In the genomic region with DNA sequence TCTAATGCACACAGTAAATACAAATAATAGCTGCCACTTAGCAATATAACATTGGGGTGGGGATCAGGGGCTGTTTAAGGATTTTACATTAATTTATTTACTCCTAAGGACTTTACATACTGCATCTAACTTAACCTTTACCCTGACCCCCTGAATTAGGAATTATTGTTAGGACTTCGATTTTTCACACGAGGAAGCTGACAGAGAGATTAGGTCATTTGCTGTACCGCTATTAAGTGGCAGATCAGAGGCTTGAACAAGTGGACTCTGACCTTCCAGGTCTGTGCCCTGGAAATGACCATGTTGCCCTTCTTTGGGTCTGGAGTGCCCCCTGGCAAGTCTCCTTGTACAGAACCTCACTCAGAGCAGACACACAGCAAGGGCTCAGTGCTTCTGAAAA, we compare ENCODE assay signal across 1 cellular context.
TF ChIP-seq lines count a peak whose summit lies in the region.

No MANE protein-coding gene starts in this region.

TF ChIP-seq in HepG2, 621 proteins besides CTCF, POLR2A, EP300 and RAD21 (continued from another document):
- TF ChIP-seq TBX2 (CRISPR knock-in tag; IDR thresholded peaks at IDR 0.05; ENCODE audit: borderline replicate concordance) (0 out of 2 replicates have a peak, but pooled peaks have one; percentile 47), NR2F6 (IDR thresholded peaks at IDR 0.05) (peak; percentile 83), NR2F6 (CRISPR knock-in tag; IDR thresholded peaks at IDR 0.05) (peak; percentile 54), ARHGAP35 (CRISPR knock-in tag; IDR thresholded peaks at IDR 0.05; ENCODE audit: borderline replicate concordance) (no peak), HMG20B (CRISPR knock-in tag; conservative IDR thresholded peaks at IDR 0.05) (0 out of 2 replicates have a peak, but pooled peaks have one; percentile 16), BCL6 (CRISPR knock-in tag; IDR thresholded peaks at IDR 0.05) (0 out of 2 replicates have a peak, but pooled peaks have one; percentile 30), MTA1 (CRISPR knock-in tag; IDR thresholded peaks at IDR 0.05; ENCODE audit: borderline replicate concordance) (0 out of 2 replicates have a peak, but pooled peaks have one; percentile 6), MAZ (IDR thresholded peaks at IDR 0.05; ENCODE audit: borderline replicate concordance, low read depth, low read length) (no peak), MAZ (CRISPR knock-in tag; IDR thresholded peaks at IDR 0.05; ENCODE audit: low read depth) (peak; percentile 15; the same call in 1 of the 2 replicates), TEAD2 (CRISPR knock-in tag; IDR thresholded peaks at IDR 0.05) (0 out of 2 replicates have a peak, but pooled peaks have one; percentile 20), TCF7 (IDR thresholded peaks at IDR 0.05; ENCODE audit: low read depth) (peak; percentile 50; the same call in 1 of the 2 replicates), GATAD2A (CRISPR knock-in tag; IDR thresholded peaks at IDR 0.05) (peak; percentile 18; the same call in 1 of the 2 replicates), HNF4A (CRISPR knock-in tag; IDR thresholded peaks at IDR 0.05) (peak; percentile 49), SOX13 (IDR thresholded peaks at IDR 0.05) (no peak), SOX13 (CRISPR knock-in tag; conservative IDR thresholded peaks at IDR 0.05 in 1 of 2, IDR thresholded peaks at IDR 0.05 in 1 of 2) (peak in 1 of 2 experiments; percentile 18; a peak in 1 of 4 replicates)
- TF ChIP-seq, protein P1, sequence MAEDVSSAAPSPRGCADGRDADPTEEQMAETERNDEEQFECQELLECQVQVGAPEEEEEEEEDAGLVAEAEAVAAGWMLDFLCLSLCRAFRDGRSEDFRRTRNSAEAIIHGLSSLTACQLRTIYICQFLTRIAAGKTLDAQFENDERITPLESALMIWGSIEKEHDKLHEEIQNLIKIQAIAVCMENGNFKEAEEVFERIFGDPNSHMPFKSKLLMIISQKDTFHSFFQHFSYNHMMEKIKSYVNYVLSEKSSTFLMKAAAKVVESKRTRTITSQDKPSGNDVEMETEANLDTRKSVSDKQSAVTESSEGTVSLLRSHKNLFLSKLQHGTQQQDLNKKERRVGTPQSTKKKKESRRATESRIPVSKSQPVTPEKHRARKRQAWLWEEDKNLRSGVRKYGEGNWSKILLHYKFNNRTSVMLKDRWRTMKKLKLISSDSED (CRISPR knock-in tag; IDR thresholded peaks at IDR 0.05), result no peak
- TF ChIP-seq, protein P2, sequence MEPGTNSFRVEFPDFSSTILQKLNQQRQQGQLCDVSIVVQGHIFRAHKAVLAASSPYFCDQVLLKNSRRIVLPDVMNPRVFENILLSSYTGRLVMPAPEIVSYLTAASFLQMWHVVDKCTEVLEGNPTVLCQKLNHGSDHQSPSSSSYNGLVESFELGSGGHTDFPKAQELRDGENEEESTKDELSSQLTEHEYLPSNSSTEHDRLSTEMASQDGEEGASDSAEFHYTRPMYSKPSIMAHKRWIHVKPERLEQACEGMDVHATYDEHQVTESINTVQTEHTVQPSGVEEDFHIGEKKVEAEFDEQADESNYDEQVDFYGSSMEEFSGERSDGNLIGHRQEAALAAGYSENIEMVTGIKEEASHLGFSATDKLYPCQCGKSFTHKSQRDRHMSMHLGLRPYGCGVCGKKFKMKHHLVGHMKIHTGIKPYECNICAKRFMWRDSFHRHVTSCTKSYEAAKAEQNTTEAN (CRISPR knock-in tag; conservative IDR thresholded peaks at IDR 0.05), result no peak
- TF ChIP-seq, protein P3, sequence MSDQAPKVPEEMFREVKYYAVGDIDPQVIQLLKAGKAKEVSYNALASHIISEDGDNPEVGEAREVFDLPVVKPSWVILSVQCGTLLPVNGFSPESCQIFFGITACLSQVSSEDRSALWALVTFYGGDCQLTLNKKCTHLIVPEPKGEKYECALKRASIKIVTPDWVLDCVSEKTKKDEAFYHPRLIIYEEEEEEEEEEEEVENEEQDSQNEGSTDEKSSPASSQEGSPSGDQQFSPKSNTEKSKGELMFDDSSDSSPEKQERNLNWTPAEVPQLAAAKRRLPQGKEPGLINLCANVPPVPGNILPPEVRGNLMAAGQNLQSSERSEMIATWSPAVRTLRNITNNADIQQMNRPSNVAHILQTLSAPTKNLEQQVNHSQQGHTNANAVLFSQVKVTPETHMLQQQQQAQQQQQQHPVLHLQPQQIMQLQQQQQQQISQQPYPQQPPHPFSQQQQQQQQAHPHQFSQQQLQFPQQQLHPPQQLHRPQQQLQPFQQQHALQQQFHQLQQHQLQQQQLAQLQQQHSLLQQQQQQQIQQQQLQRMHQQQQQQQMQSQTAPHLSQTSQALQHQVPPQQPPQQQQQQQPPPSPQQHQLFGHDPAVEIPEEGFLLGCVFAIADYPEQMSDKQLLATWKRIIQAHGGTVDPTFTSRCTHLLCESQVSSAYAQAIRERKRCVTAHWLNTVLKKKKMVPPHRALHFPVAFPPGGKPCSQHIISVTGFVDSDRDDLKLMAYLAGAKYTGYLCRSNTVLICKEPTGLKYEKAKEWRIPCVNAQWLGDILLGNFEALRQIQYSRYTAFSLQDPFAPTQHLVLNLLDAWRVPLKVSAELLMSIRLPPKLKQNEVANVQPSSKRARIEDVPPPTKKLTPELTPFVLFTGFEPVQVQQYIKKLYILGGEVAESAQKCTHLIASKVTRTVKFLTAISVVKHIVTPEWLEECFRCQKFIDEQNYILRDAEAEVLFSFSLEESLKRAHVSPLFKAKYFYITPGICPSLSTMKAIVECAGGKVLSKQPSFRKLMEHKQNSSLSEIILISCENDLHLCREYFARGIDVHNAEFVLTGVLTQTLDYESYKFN (CRISPR knock-in tag; conservative IDR thresholded peaks at IDR 0.05), result 0 out of 2 replicates have a peak, but pooled peaks have one; percentile 18
- TF ChIP-seq, protein P4, sequence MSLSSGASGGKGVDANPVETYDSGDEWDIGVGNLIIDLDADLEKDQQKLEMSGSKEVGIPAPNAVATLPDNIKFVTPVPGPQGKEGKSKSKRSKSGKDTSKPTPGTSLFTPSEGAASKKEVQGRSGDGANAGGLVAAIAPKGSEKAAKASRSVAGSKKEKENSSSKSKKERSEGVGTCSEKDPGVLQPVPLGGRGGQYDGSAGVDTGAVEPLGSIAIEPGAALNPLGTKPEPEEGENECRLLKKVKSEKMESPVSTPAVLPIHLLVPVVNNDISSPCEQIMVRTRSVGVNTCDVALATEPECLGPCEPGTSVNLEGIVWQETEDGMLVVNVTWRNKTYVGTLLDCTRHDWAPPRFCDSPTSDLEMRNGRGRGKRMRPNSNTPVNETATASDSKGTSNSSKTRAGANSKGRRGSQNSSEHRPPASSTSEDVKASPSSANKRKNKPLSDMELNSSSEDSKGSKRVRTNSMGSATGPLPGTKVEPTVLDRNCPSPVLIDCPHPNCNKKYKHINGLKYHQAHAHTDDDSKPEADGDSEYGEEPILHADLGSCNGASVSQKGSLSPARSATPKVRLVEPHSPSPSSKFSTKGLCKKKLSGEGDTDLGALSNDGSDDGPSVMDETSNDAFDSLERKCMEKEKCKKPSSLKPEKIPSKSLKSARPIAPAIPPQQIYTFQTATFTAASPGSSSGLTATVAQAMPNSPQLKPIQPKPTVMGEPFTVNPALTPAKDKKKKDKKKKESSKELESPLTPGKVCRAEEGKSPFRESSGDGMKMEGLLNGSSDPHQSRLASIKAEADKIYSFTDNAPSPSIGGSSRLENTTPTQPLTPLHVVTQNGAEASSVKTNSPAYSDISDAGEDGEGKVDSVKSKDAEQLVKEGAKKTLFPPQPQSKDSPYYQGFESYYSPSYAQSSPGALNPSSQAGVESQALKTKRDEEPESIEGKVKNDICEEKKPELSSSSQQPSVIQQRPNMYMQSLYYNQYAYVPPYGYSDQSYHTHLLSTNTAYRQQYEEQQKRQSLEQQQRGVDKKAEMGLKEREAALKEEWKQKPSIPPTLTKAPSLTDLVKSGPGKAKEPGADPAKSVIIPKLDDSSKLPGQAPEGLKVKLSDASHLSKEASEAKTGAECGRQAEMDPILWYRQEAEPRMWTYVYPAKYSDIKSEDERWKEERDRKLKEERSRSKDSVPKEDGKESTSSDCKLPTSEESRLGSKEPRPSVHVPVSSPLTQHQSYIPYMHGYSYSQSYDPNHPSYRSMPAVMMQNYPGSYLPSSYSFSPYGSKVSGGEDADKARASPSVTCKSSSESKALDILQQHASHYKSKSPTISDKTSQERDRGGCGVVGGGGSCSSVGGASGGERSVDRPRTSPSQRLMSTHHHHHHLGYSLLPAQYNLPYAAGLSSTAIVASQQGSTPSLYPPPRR (CRISPR knock-in tag; IDR thresholded peaks at IDR 0.05; ENCODE audit: borderline replicate concordance), result peak; percentile 63; the same call in 1 of the 2 replicates
- TF ChIP-seq, protein P5, sequence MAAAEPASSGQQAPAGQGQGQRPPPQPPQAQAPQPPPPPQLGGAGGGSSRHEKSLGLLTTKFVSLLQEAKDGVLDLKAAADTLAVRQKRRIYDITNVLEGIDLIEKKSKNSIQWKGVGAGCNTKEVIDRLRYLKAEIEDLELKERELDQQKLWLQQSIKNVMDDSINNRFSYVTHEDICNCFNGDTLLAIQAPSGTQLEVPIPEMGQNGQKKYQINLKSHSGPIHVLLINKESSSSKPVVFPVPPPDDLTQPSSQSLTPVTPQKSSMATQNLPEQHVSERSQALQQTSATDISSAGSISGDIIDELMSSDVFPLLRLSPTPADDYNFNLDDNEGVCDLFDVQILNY (CRISPR knock-in tag; conservative IDR thresholded peaks at IDR 0.05), result no peak
- TF ChIP-seq, protein P6, sequence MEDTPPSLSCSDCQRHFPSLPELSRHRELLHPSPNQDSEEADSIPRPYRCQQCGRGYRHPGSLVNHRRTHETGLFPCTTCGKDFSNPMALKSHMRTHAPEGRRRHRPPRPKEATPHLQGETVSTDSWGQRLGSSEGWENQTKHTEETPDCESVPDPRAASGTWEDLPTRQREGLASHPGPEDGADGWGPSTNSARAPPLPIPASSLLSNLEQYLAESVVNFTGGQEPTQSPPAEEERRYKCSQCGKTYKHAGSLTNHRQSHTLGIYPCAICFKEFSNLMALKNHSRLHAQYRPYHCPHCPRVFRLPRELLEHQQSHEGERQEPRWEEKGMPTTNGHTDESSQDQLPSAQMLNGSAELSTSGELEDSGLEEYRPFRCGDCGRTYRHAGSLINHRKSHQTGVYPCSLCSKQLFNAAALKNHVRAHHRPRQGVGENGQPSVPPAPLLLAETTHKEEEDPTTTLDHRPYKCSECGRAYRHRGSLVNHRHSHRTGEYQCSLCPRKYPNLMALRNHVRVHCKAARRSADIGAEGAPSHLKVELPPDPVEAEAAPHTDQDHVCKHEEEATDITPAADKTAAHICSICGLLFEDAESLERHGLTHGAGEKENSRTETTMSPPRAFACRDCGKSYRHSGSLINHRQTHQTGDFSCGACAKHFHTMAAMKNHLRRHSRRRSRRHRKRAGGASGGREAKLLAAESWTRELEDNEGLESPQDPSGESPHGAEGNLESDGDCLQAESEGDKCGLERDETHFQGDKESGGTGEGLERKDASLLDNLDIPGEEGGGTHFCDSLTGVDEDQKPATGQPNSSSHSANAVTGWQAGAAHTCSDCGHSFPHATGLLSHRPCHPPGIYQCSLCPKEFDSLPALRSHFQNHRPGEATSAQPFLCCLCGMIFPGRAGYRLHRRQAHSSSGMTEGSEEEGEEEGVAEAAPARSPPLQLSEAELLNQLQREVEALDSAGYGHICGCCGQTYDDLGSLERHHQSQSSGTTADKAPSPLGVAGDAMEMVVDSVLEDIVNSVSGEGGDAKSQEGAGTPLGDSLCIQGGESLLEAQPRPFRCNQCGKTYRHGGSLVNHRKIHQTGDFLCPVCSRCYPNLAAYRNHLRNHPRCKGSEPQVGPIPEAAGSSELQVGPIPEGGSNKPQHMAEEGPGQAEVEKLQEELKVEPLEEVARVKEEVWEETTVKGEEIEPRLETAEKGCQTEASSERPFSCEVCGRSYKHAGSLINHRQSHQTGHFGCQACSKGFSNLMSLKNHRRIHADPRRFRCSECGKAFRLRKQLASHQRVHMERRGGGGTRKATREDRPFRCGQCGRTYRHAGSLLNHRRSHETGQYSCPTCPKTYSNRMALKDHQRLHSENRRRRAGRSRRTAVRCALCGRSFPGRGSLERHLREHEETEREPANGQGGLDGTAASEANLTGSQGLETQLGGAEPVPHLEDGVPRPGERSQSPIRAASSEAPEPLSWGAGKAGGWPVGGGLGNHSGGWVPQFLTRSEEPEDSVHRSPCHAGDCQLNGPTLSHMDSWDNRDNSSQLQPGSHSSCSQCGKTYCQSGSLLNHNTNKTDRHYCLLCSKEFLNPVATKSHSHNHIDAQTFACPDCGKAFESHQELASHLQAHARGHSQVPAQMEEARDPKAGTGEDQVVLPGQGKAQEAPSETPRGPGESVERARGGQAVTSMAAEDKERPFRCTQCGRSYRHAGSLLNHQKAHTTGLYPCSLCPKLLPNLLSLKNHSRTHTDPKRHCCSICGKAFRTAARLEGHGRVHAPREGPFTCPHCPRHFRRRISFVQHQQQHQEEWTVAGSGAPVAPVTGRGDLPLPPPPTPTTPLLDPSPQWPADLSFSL (CRISPR knock-in tag; IDR thresholded peaks at IDR 0.05), result 0 out of 2 replicates have a peak, but pooled peaks have one; percentile 7
- TF ChIP-seq, protein P7, sequence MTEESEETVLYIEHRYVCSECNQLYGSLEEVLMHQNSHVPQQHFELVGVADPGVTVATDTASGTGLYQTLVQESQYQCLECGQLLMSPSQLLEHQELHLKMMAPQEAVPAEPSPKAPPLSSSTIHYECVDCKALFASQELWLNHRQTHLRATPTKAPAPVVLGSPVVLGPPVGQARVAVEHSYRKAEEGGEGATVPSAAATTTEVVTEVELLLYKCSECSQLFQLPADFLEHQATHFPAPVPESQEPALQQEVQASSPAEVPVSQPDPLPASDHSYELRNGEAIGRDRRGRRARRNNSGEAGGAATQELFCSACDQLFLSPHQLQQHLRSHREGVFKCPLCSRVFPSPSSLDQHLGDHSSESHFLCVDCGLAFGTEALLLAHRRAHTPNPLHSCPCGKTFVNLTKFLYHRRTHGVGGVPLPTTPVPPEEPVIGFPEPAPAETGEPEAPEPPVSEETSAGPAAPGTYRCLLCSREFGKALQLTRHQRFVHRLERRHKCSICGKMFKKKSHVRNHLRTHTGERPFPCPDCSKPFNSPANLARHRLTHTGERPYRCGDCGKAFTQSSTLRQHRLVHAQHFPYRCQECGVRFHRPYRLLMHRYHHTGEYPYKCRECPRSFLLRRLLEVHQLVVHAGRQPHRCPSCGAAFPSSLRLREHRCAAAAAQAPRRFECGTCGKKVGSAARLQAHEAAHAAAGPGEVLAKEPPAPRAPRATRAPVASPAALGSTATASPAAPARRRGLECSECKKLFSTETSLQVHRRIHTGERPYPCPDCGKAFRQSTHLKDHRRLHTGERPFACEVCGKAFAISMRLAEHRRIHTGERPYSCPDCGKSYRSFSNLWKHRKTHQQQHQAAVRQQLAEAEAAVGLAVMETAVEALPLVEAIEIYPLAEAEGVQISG (CRISPR knock-in tag; IDR thresholded peaks at IDR 0.05), result no peak
- TF ChIP-seq, protein P8, sequence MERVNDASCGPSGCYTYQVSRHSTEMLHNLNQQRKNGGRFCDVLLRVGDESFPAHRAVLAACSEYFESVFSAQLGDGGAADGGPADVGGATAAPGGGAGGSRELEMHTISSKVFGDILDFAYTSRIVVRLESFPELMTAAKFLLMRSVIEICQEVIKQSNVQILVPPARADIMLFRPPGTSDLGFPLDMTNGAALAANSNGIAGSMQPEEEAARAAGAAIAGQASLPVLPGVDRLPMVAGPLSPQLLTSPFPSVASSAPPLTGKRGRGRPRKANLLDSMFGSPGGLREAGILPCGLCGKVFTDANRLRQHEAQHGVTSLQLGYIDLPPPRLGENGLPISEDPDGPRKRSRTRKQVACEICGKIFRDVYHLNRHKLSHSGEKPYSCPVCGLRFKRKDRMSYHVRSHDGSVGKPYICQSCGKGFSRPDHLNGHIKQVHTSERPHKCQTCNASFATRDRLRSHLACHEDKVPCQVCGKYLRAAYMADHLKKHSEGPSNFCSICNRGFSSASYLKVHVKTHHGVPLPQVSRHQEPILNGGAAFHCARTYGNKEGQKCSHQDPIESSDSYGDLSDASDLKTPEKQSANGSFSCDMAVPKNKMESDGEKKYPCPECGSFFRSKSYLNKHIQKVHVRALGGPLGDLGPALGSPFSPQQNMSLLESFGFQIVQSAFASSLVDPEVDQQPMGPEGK (CRISPR knock-in tag; IDR thresholded peaks at IDR 0.05), result 0 out of 2 replicates have a peak, but pooled peaks have one; percentile 23
